10 cellular contexts compared by ENCODE assay signal in the genomic region with DNA sequence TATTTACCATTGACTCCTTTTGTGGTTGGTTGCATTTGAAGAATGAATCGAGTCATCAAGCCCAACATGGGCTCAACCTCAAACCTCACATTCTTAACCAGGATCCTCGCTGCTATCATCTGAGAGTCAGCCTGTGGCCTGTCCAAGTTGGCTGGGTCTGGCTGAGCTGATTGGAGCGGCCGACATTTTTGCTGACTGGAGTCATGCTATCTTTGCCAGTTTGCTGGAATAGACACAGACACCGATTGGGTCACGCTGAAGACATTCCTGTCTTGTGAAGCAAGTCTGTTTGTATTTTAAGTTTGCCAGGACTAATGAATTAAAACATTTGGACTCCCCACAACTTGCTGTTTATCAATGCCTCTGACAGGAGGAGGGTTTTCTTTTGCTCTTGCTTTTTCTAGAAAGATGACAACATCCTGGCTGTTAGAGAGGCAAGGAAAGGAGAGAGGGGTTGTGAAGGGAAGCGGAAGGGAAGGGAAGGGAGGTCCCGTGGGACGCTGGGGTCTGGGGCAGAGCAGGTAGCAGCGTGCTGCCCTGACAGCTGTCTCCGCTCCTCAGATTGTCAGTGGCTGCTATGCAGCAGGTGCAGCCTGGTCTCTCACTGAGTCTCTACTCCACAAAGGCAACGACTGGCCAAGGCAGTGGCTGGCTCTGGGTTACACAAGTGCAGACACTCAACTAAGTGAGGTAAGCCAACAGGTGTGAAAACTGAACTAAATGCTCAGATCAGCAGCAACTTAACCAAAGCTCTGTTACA. TPM values are rescaled to one million over a fixed set of nuclear protein-coding genes. Genes with fewer than 3 reads are reported as not detected.
DNase-seq lines count a peak whose midpoint lies in the region; ATAC-seq and TF ChIP-seq lines count a peak whose summit lies in the region.
"Had no signal": no experiment of that assay in that cellular context is flagged by ENCODE, and none has a peak within 500 bp of the region (broad histone marks: within the 10 kb centered on the region; RNA-seq: fewer than 3 reads in every experiment).

A gene with protein sequence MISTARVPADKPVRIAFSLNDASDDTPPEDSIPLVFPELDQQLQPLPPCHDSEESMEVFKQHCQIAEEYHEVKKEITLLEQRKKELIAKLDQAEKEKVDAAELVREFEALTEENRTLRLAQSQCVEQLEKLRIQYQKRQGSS (plus strand): TSS at position 411 of the 760 bp plus-strand sequence. CDS start 2,701 bp downstream, outside the sequence.

- H4K20me1 ChIP-seq in Karpas-422 (ENCODE audit: insufficient read depth, low read depth, low read length): no peaks in the 10 kb centered on the region

- no peak within 1 kb of the TSS for H3K27ac Mint-ChIP-seq in Caco-2 (ENCODE audit: unreplicated experiment)

- no peak within 1 kb of the TSS for H2AFZ ChIP-seq in Karpas-422 (ENCODE audit: low read length)

- no peak within 1 kb of the TSS for H3K4me3 ChIP-seq in Karpas-422 (ENCODE audit: low read length)
- H3K4me3 ChIP-seq in coronary artery: peak within 1 kb of the TSS; percentile 64
- no peak within 1 kb of the TSS for H3K4me3 ChIP-seq in Caco-2 (ENCODE audit: low read depth, low read length)

- no peak within 1 kb of the TSS for H3K9ac ChIP-seq in Karpas-422 (ENCODE audit: low read length)

- no peak within 1 kb of the TSS for H3K4me2 ChIP-seq in Karpas-422 (ENCODE audit: low read depth, low read length, poor library complexity, severe bottlenecking)

- DNase-seq in AG09319 (ENCODE audit: extremely low read depth, low read depth): peak; percentile 99
- no peak for DNase-seq in Karpas-422
- peak; percentile 85 for DNase-seq in coronary artery (ENCODE audit: low spot score)
- peak; percentile 100 for DNase-seq in myocyte (ENCODE audit: low read depth)
- DNase-seq in Caco-2: no peak
- DNase-seq in NCI-H1105 (lab: John Stamatoyannopoulos, UW): no peak
- no peak for DNase-seq in stimulated activated CD4-positive, alpha-beta T cell treated with anti-CD3 and anti-CD28 coated beads, Interleukin-1b, Interleukin-23, amount 100 ng/mL, for 48 hours

- H3K4me1 Mint-ChIP-seq in Caco-2 (ENCODE audit: low read depth, unreplicated experiment): no peaks in the 10 kb centered on the region

- no peak within 1 kb of the TSS for H3K4me3 Mint-ChIP-seq in Caco-2 (ENCODE audit: unreplicated experiment)

- intact Hi-C loops in Caco-2 (cut with micrococcal nuclease; ENCODE audit: unreplicated experiment): no loop called here

- H3K36me3 ChIP-seq in Karpas-422 (ENCODE audit: insufficient read depth, low read length): no peaks in the 10 kb centered on the region
- no peaks in the 10 kb centered on the region for H3K36me3 ChIP-seq in Caco-2 (ENCODE audit: control insufficient read depth, insufficient read depth, low read length)
- H3K36me3 ChIP-seq: neutrophil had no signal

- POLR2A ChIA-PET in Caco-2 (lab: Charles Lee): no interaction called here

- no peaks in the 10 kb centered on the region for H3K9me2 ChIP-seq in Karpas-422 (replicated peaks; ENCODE audit: insufficient read depth, low read length)

- H3K27ac ChIP-seq in Karpas-422 (ENCODE audit: low read length) (no peak within 1 kb of the TSS), coronary artery (peak within 1 kb of the TSS; percentile 77 to 90)
- H3K27ac ChIP-seq: neutrophil had no signal

- no peaks in the 10 kb centered on the region for H3K27me3 ChIP-seq in Karpas-422 (ENCODE audit: low read length)
- no peaks in the 10 kb centered on the region for H3K27me3 ChIP-seq in Caco-2 (replicated peaks; ENCODE audit: control insufficient read depth, insufficient read depth, low read length)
- H3K27me3 ChIP-seq: neutrophil had no signal

- TF ChIP-seq CTCF in AG09319 (IDR thresholded peaks at IDR 0.05; ENCODE audit: low read depth, low read length): no peak
- TF ChIP-seq CTCF in coronary artery (IDR thresholded peaks at IDR 0.05): no peak
- no peak for TF ChIP-seq CTCF in Caco-2 (IDR thresholded peaks at IDR 0.05; ENCODE audit: insufficient read depth in 1 of 2, low read depth in 1 of 2, low read length in 1 of 2, severe bottlenecking in 1 of 2, unreplicated experiment in 1 of 2)

- no peak for ATAC-seq in GM18873 (IDR thresholded peaks at IDR 0.05; ENCODE audit: low FRiP score, unreplicated experiment)
- ATAC-seq: activated naive CD4-positive, alpha-beta T cell treated with anti-CD3 and anti-CD28 coated beads, Interleukin-2, amount 50 U/mL, for 72 hours had no signal

- H3K9me3 ChIP-seq in Karpas-422 (ENCODE audit: low read length) (no peaks in the 10 kb centered on the region), Caco-2 (no peaks in the 10 kb centered on the region)
- H3K9me3 ChIP-seq: neutrophil had no signal

- no peaks in the 10 kb centered on the region for H3K27me3 Mint-ChIP-seq in Caco-2 (ENCODE audit: insufficient read depth, unreplicated experiment)

- CTCF ChIA-PET in Caco-2 (lab: Charles Lee): no interaction called here

- H3K4me1 ChIP-seq in Karpas-422 (ENCODE audit: low read length) (peaks cover 19% of the 10 kb centered on the region), Caco-2 (no peaks in the 10 kb centered on the region)

- no peaks in the 10 kb centered on the region for H3K36me3 Mint-ChIP-seq in Caco-2 (ENCODE audit: insufficient read depth, unreplicated experiment)
- H3K36me3 Mint-ChIP-seq: activated naive CD4-positive, alpha-beta T cell treated with anti-CD3 and anti-CD28 coated beads, Interleukin-2, amount 50 U/mL, for 72 hours had no signal

- peaks cover 10% of the 10 kb centered on the region for H3K9me3 Mint-ChIP-seq in Caco-2 (ENCODE audit: unreplicated experiment)
- H3K9me3 Mint-ChIP-seq: activated naive CD4-positive, alpha-beta T cell treated with anti-CD3 and anti-CD28 coated beads, Interleukin-2, amount 50 U/mL, for 72 hours had no signal

- peaks cover 21% of the 10 kb centered on the region for H3K79me2 ChIP-seq in Karpas-422 (ENCODE audit: low read length)

- BruUV-seq in Caco-2 (replicated peaks; lab: Mats Ljungman, UMichigan): no TSS peak

RNA-seq across cellular contexts. Expression of the gene that starts here (rescaled TPM):
- total RNA-seq in Karpas-422 (2014; rRNA removed; shearing (Covaris generic); ENCODE audit: low replicate concordance): 34.8 and 38.3 TPM in 2 replicates
- total RNA-seq in myocyte (57.4 and 115 TPM in 2 replicates), Caco-2 (2022) (8.2 and 9.9 TPM in 2 replicates)
- polyA plus RNA-seq in myocyte (2012): 140 TPM

Comparison
In these comparisons a context has a peak if more than half of its experiments do, and no peak if none do; other contexts are left out.
1. DNase-seq: peak in AG09319 (single experiment), coronary artery (single experiment) and myocyte (single experiment); none in Karpas-422 (single experiment), Caco-2 (0 of 2), NCI-H1105 (single experiment) and stimulated activated CD4-positive, alpha-beta T cell treated with anti-CD3 and anti-CD28 coated beads, Interleukin-1b, Interleukin-23, amount 100 ng/mL, for 48 hours (single experiment).